ENCODE assay signal across 21 cellular contexts in the genomic region with DNA sequence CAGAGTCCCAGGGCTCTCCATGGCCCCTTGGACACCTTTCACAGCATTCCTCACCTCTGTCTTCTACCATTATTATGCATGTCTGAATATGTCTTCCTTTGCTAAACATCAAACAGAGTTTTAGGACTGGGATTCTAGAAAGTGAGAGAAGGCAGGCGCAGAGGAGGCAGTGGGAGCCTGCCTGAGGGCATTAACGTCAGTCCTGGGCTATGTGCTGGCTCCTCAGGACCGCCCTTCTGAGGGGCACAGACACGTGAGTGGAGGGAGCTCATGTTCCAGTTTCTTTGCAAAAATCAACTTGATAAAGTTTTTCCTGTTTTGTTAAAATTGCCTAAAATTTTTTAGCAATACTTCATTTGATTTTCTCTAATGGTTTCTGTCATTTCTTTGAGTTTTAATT. TPM values are rescaled to one million over a fixed set of nuclear protein-coding genes. Genes with fewer than 3 reads are reported as not detected.
DNase-seq lines count a peak whose midpoint lies in the region; ATAC-seq and TF ChIP-seq lines count a peak whose summit lies in the region.
"Had no signal": no experiment of that assay in that cellular context is flagged by ENCODE, and none has a peak within 500 bp of the region (broad histone marks: within the 10 kb centered on the region; RNA-seq: fewer than 3 reads in every experiment).

No MANE protein-coding gene starts in this region.

- H3K36me3 ChIP-seq in osteoblast (ENCODE audit: insufficient read depth, low read length) = no peaks in the 10 kb centered on the region
- no peaks in the 10 kb centered on the region for H3K36me3 ChIP-seq in prostate gland
- no peaks in the 10 kb centered on the region for H3K36me3 ChIP-seq in upper lobe of left lung
- H3K36me3 ChIP-seq: SJSA1 had no signal

- H3K4me2 ChIP-seq in osteoblast (ENCODE audit: insufficient read depth, low read length) = no peak overlapping the region
- H3K4me2 ChIP-seq: A549 had no signal

- WGBS in prostate gland = 63% methylated on average over 4 of the region's 4 CpGs
- 95 to 96% methylated on average over 4 of the region's 4 CpGs for WGBS in upper lobe of left lung, 2 donors

- H3K4me1 ChIP-seq in osteoblast (ENCODE audit: insufficient read depth, low read length) (peaks cover 29% of the 10 kb centered on the region), prostate gland (replicated peaks) (peaks cover 8% of the 10 kb centered on the region), upper lobe of left lung (peaks cover 7 to 11% (median 9%) of the 10 kb centered on the region in 4 donors)

- no peaks in the 10 kb centered on the region for H3K9me3 ChIP-seq in osteoblast (ENCODE audit: low read depth, low read length)
- no peaks in the 10 kb centered on the region for H3K9me3 ChIP-seq in prostate gland
- no peaks in the 10 kb centered on the region for H3K9me3 ChIP-seq in upper lobe of left lung
- H3K9me3 ChIP-seq: A549, SJSA1 had no signal

- no peak for TF ChIP-seq EP300 in upper lobe of left lung (IDR thresholded peaks at IDR 0.05)

- TF ChIP-seq POLR2A in prostate gland (IDR thresholded peaks at IDR 0.05) = no peak
- TF ChIP-seq POLR2A in upper lobe of left lung (IDR thresholded peaks at IDR 0.05) = no peak

- no peaks in the 10 kb centered on the region for H3K27me3 Mint-ChIP-seq in effector memory CD8-positive, alpha-beta T cell
- H3K27me3 Mint-ChIP-seq: IgD-negative memory B cell had no signal

- H3K27ac ChIP-seq in osteoblast (ENCODE audit: low read depth, low read length) (no peak overlapping the region), prostate gland (no peak overlapping the region), upper lobe of left lung (no peak overlapping the region)
- H3K27ac ChIP-seq: A549, SJSA1 had no signal

- TF ChIP-seq CTCF in osteoblast (IDR thresholded peaks at IDR 0.05; ENCODE audit: extremely low read depth, low read depth, low read length) (no peak), prostate gland (IDR thresholded peaks at IDR 0.05) (no peak), upper lobe of left lung (IDR thresholded peaks at IDR 0.05) (no peak)

- H3K4me3 ChIP-seq in osteoblast (ENCODE audit: insufficient read depth, low read length) (no peak overlapping the region), prostate gland (no peak overlapping the region), upper lobe of left lung (no peak overlapping the region)
- H3K4me3 ChIP-seq: A549, SJSA1 had no signal

- intact Hi-C loops in prostate gland (cut with DNase I) = no loop called here

- H3K9me3 Mint-ChIP-seq in effector memory CD8-positive, alpha-beta T cell = no peaks in the 10 kb centered on the region
- H3K9me3 Mint-ChIP-seq: IgD-negative memory B cell had no signal

- H3K4me3 Mint-ChIP-seq in effector memory CD8-positive, alpha-beta T cell = no peak overlapping the region
- H3K4me3 Mint-ChIP-seq: B cell, IgD-negative memory B cell had no signal

- no peaks in the 10 kb centered on the region for H4K20me1 ChIP-seq in osteoblast (ENCODE audit: insufficient read depth, low read length)

- H3K79me2 ChIP-seq in osteoblast (ENCODE audit: insufficient read depth, low read length) = no peaks in the 10 kb centered on the region

- peak overlapping the region; percentile 20 for H2AFZ ChIP-seq in osteoblast (ENCODE audit: low read length)

- H3K36me3 Mint-ChIP-seq in effector memory CD8-positive, alpha-beta T cell (ENCODE audit: insufficient read depth) = no peaks in the 10 kb centered on the region
- H3K36me3 Mint-ChIP-seq: IgD-negative memory B cell had no signal

- H3K27ac Mint-ChIP-seq in effector memory CD8-positive, alpha-beta T cell = peak overlapping the region; percentile 24 to 35
- H3K27ac Mint-ChIP-seq: B cell, IgD-negative memory B cell had no signal

- peak; percentile 65 for DNase-seq in EH (ENCODE audit: low read depth)
- peak; percentile 36 for DNase-seq in RPMI7951 (ENCODE audit: low read depth)
- DNase-seq in effector memory CD8-positive, alpha-beta T cell = no peak
- no peak for DNase-seq in osteoblast (ENCODE audit: insufficient read length, low spot score, missing footprints)
- no peak for DNase-seq in prostate gland (ENCODE audit: low spot score)
- no peak for DNase-seq in activated gamma-delta T cell (lab: John Stamatoyannopoulos, UW)
- DNase-seq in upper lobe of left lung = no peak
- no peak for DNase-seq in NCI-H1436 treated with DMSO at 0.1 percent for 48 hours (lab: John Stamatoyannopoulos, UW)
- DNase-seq: DMS79, Karpas-422, NCI-H1694 treated with DMSO at 0.1 percent for 48 hours, NCI-H2081 treated with DMSO at 0.1 percent for 48 hours, NCI-H2171 treated with DMSO at 0.1 percent for 48 hours, NCI-H524 treated with DMSO at 0.1 percent for 48 hours, NCI-H82 had no signal

- H3K27me3 ChIP-seq in osteoblast (ENCODE audit: insufficient read depth, low read length) = no peaks in the 10 kb centered on the region
- H3K27me3 ChIP-seq in prostate gland (replicated peaks; ENCODE audit: insufficient read depth) = no peaks in the 10 kb centered on the region
- no peaks in the 10 kb centered on the region for H3K27me3 ChIP-seq in upper lobe of left lung
- H3K27me3 ChIP-seq: SJSA1 had no signal

- H3K4me1 Mint-ChIP-seq in effector memory CD8-positive, alpha-beta T cell (ENCODE audit: low read depth in 2 of 2) = peaks cover under 1 to 2% of the 10 kb centered on the region in 2 donors
- H3K4me1 Mint-ChIP-seq: B cell had no signal

- no peak for ATAC-seq in effector memory CD8-positive, alpha-beta T cell (replicated peaks)
- ATAC-seq in upper lobe of left lung (ENCODE audit: low FRiP score in 2 of 2) = no peak
- ATAC-seq: A549, Panc1 had no signal

RNA-seq across cellular contexts. Expression of a gene that starts 38.0 kb away (rescaled TPM):
- total RNA-seq in RPMI7951 (2014; rRNA removed; shearing (Covaris generic)) = not detected in 2 replicates
- total RNA-seq in osteoblast (not detected in 2 replicates), prostate gland (under 1 TPM in 1 of 2 donors, not detected in 1; 0.51 TPM), upper lobe of left lung (not detected)
- total RNA-seq: B cell, M059J, SJSA1 had no signal

RNA-seq across cellular contexts. Expression of a gene that starts 40.2 kb away (rescaled TPM):
- 0.48 and 0.88 TPM in 2 replicates for total RNA-seq in RPMI7951 (2014; rRNA removed; shearing (Covaris generic))
- total RNA-seq in osteoblast (1.2 and 2.2 TPM in 2 replicates), prostate gland (1 to 10 TPM; 1.2 to 3.5 TPM), upper lobe of left lung (1 to 10 TPM; 3.2 to 9.4 (median 4.4) TPM)
- total RNA-seq: B cell had no signal

RNA-seq across cellular contexts. Expression of a gene that starts 45.8 kb away (rescaled TPM):
- total RNA-seq in RPMI7951 (2014; rRNA removed; shearing (Covaris generic)) = not detected in 2 replicates
- total RNA-seq in osteoblast (not detected in 2 replicates), prostate gland (1 to 10 TPM in 1 of 2 donors, under 1 TPM in 1; 0.50 to 1.5 TPM), upper lobe of left lung (not detected)
- total RNA-seq: B cell, M059J, SJSA1 had no signal

Comparison
In these comparisons a context has a peak if more than half of its experiments do, and no peak if none do; other contexts are left out.
1. DNase-seq: peak in EH (single experiment) and RPMI7951 (single experiment); none in effector memory CD8-positive, alpha-beta T cell (0 of 3), osteoblast (single experiment), prostate gland (single experiment), activated gamma-delta T cell (single experiment), upper lobe of left lung (0 of 2) and NCI-H1436 treated with DMSO at 0.1 percent for 48 hours (single experiment).